ENCODE assay signal across 23 cellular contexts in genomic region chr4:52201705-52202104, GRCh38.
"Had no signal": no experiment of that assay in that cellular context is flagged by ENCODE, and none has a peak within 500 bp of the region (broad histone marks: within the 10 kb centered on the region; RNA-seq: fewer than 3 reads in every experiment).

No MANE protein-coding gene starts in this region.

- H3K9me3 ChIP-seq: breast epithelium, colonic mucosa, esophagus muscularis mucosa, prostate gland, spleen, thoracic aorta had no signal

- H3K36me3 ChIP-seq: breast epithelium, colonic mucosa, esophagus muscularis mucosa, left lung, prostate gland, spleen, thoracic aorta had no signal

- H3K4me3 ChIP-seq: breast epithelium, colonic mucosa, dorsolateral prefrontal cortex, esophagus muscularis mucosa, left lung, prostate gland, spleen, thoracic aorta had no signal

- DNase-seq: activated CD4-positive, alpha-beta memory T cell treated with anti-CD3 and anti-CD28 coated beads for 36 hours; activated CD4-positive, alpha-beta T cell treated with anti-CD3 and anti-CD28 coated beads for 48 hours; activated effector memory CD4-positive, alpha-beta T cell treated with Interleukin-2 at 50 U/mL for 16 hours; activated naive CD4-positive, alpha-beta T cell treated with anti-CD3 and anti-CD28 coated beads for 36 hours; activated naive CD8-positive, alpha-beta T cell treated with anti-CD3 and anti-CD28 coated beads, Interleukin-2, amount 10 ng/mL, durations not matched to agents 7 days and 5 days; activated T-cell treated with anti-CD3 and anti-CD28 coated beads, Interleukin-2, amount 50 U/mL, for 72 hours; amniotic stem cell; colonic mucosa; dorsolateral prefrontal cortex; effector memory CD8-positive, alpha-beta T cell; hypothalamus; kidney; left lung; mammary epithelial cell; midbrain; natural killer cell; spleen; stimulated activated CD4-positive, alpha-beta T cell treated with anti-CD3 and anti-CD28 coated beads, Interleukin-4, amount 100 ng/mL, for 24 hours; stimulated activated naive CD4-positive, alpha-beta T cell treated with Interleukin-2 at 50 U/mL for 16 hours had no signal

- H3K4me1 ChIP-seq: breast epithelium, colonic mucosa, left lung, prostate gland, spleen had no signal

- ATAC-seq: activated T-cell treated with anti-CD3 and anti-CD28 coated beads, Interleukin-2, amount 50 U/mL, for 72 hours; effector memory CD8-positive, alpha-beta T cell; left lung; natural killer cell had no signal

- H3K27me3 ChIP-seq: breast epithelium, colonic mucosa, esophagus muscularis mucosa, left lung, spleen had no signal

- H3K27ac ChIP-seq: breast epithelium, colonic mucosa, dorsolateral prefrontal cortex, esophagus muscularis mucosa, left lung, prostate gland, spleen, thoracic aorta had no signal
